ENCODE assay signal across 7 cellular contexts in the genomic region with DNA sequence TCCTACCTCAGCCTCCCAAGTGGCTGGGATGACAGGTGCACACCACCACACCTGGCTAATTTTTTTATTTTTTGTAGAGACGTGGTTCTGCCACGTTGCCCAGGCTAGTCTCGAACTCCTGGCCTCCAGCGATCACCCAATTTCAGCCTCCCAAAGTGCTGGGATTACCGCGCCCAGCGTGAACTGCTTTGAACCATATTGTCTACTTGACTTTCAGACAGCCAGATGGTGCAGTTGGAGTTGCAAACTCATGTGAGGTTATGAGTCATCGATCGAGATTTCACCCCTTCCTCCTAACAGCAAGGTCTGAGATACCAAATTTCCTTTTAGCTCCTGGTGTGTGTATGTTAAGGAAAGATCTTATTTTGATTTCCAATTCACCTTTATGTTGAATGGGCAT. TPM values are rescaled to one million over a fixed set of nuclear protein-coding genes. Genes with fewer than 3 reads are reported as not detected.
DNase-seq lines count a peak whose midpoint lies in the region; ATAC-seq lines count a peak whose summit lies in the region.
"Had no signal": no experiment of that assay in that cellular context is flagged by ENCODE, and none has a peak within 500 bp of the region (broad histone marks: within the 10 kb centered on the region; RNA-seq: fewer than 3 reads in every experiment).

No MANE protein-coding gene starts in this region.

- no peak for ATAC-seq in GM21737 (IDR thresholded peaks at IDR 0.05; ENCODE audit: unreplicated experiment)
- ATAC-seq: activated CD4-positive, CD25-positive, alpha-beta regulatory T cell treated with anti-CD3 and anti-CD28 coated beads, Interleukin-2, amount 50 U/mL, for 24 hours had no signal

- DNase-seq in EL (peak; percentile 83), NOMO-1 (lab: John Stamatoyannopoulos, UW; ENCODE audit: unreplicated experiment in 2 of 2) (peak; percentile 74 to 90), fibroblast of peridontal ligament (ENCODE audit: extremely low read depth) (peak; percentile 75), HT-29 (ENCODE audit: low spot score) (no peak), islet precursor cell (no peak)

RNA-seq across cellular contexts. Expression of gene SLC27A1, which starts 2.7 kb away (rescaled TPM):
- 2.6 and 3.1 TPM in 2 replicates for total RNA-seq in HT-29 (2014; rRNA removed; shearing (Covaris generic))

RNA-seq across cellular contexts. Expression of gene NXNL1, which starts 12.3 kb away (rescaled TPM):
- total RNA-seq in HT-29 (2014; rRNA removed; shearing (Covaris generic)) = not detected in 2 replicates

RNA-seq across cellular contexts. Expression of gene TMEM221, which starts 24.6 kb away (rescaled TPM):
- not detected in 2 replicates for total RNA-seq in HT-29 (2014; rRNA removed; shearing (Covaris generic))

RNA-seq across cellular contexts. Expression of gene PGLS, which starts 38.4 kb away (rescaled TPM):
- total RNA-seq in HT-29 (2014; rRNA removed; shearing (Covaris generic)) = 75.7 and 90.9 TPM in 2 replicates

RNA-seq across cellular contexts. Expression of gene MVB12A, which starts 53.2 kb away (rescaled TPM):
- total RNA-seq in HT-29 (2014; rRNA removed; shearing (Covaris generic)) = 59.0 and 77.0 TPM in 2 replicates

Comparison
In these comparisons a context has a peak if more than half of its experiments do, and no peak if none do; other contexts are left out.
1. DNase-seq: peak in EL (single experiment), NOMO-1 (2 of 2) and fibroblast of peridontal ligament (single experiment); none in HT-29 (single experiment) and islet precursor cell (single experiment).